Comparison of ENCODE assay signal across 1 cellular context in the genomic region with DNA sequence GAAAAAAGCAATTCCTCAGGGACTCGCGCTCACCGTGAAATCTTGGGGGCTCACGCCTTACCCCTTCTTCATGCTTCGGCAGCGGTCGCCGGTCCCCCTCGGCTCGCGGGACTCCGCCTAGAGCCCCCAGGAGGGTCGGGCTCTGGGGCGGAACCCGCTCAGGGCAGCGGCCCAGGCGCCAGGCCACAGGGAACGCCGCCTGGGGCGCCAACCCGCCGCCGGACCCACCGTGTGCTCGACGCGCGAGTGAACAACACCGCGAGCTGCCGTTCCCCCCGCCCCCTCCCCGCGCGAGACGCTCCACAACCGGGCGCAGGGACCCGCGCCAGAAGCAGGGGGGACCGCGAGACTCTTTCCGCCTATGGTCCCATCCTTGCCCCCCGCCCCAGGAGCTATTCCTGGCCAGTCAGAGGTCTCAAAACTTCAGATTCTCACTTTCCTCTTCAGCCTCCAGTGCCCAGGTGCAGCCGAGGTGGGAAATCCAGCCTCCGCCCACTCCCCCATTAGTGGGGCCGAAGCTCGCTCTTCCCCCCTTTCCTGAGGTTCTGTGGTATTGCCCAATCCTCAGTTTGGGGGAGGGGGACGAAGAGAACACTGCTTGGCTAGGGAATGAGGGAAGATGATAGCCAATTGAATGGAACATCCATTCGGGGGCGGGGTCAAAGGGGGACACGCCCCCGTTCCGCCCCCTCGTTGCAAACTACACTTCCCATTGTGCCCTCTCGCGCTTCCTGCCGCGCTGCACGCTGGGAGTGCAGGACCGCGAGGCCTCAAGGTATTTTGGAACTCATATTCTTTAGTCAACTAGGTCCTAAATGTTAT.
TF ChIP-seq lines count a peak whose summit lies in the region.

A gene (minus strand): TSS at position 265 of the 822 bp plus-strand sequence. CDS start 52,069 bp downstream, outside the sequence.

TF ChIP-seq in K562, 482 proteins besides CTCF, POLR2A, EP300 and RAD21 (continued from another document and continues in another):
- TF ChIP-seq, protein P1, sequence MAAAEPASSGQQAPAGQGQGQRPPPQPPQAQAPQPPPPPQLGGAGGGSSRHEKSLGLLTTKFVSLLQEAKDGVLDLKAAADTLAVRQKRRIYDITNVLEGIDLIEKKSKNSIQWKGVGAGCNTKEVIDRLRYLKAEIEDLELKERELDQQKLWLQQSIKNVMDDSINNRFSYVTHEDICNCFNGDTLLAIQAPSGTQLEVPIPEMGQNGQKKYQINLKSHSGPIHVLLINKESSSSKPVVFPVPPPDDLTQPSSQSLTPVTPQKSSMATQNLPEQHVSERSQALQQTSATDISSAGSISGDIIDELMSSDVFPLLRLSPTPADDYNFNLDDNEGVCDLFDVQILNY (CRISPR knock-in tag; IDR thresholded peaks at IDR 0.05), result no peak
- no peak for TF ChIP-seq NFYB (IDR thresholded peaks at IDR 0.05; ENCODE audit: extremely low read depth, insufficient read length)
- TF ChIP-seq, protein P2, sequence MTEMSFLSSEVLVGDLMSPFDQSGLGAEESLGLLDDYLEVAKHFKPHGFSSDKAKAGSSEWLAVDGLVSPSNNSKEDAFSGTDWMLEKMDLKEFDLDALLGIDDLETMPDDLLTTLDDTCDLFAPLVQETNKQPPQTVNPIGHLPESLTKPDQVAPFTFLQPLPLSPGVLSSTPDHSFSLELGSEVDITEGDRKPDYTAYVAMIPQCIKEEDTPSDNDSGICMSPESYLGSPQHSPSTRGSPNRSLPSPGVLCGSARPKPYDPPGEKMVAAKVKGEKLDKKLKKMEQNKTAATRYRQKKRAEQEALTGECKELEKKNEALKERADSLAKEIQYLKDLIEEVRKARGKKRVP (CRISPR knock-in tag; IDR thresholded peaks at IDR 0.05), result no peak
- TF ChIP-seq PCBP1 (IDR thresholded peaks at IDR 0.05; ENCODE audit: low read depth, low read length, poor library complexity, severe bottlenecking), result no peak
- TF ChIP-seq, protein P3, sequence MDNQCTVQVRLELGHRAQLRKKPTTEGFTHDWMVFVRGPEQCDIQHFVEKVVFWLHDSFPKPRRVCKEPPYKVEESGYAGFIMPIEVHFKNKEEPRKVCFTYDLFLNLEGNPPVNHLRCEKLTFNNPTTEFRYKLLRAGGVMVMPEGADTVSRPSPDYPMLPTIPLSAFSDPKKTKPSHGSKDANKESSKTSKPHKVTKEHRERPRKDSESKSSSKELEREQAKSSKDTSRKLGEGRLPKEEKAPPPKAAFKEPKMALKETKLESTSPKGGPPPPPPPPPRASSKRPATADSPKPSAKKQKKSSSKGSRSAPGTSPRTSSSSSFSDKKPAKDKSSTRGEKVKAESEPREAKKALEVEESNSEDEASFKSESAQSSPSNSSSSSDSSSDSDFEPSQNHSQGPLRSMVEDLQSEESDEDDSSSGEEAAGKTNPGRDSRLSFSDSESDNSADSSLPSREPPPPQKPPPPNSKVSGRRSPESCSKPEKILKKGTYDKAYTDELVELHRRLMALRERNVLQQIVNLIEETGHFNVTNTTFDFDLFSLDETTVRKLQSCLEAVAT (IDR thresholded peaks at IDR 0.05), result no peak
- TF ChIP-seq, protein P4, sequence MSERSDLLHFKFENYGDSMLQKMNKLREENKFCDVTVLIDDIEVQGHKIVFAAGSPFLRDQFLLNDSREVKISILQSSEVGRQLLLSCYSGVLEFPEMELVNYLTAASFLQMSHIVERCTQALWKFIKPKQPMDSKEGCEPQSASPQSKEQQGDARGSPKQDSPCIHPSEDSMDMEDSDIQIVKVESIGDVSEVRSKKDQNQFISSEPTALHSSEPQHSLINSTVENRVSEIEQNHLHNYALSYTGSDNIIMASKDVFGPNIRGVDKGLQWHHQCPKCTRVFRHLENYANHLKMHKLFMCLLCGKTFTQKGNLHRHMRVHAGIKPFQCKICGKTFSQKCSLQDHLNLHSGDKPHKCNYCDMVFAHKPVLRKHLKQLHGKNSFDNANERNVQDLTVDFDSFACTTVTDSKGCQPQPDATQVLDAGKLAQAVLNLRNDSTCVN (CRISPR knock-in tag; IDR thresholded peaks at IDR 0.05), result no peak
- no peak for TF ChIP-seq ZNF239 (CRISPR knock-in tag; IDR thresholded peaks at IDR 0.05)
- no peak for TF ChIP-seq PHF21A (IDR thresholded peaks at IDR 0.05; ENCODE audit: borderline replicate concordance, low read depth)
- TF ChIP-seq ARID2 (IDR thresholded peaks at IDR 0.05), result no peak
- peak; percentile 61 for TF ChIP-seq TBP (optimal IDR thresholded peaks at IDR 0.05; ENCODE audit: low read depth, low read length)
- TF ChIP-seq HDGF (IDR thresholded peaks at IDR 0.05), result no peak
- no peak for TF ChIP-seq U2AF2 (optimal IDR thresholded peaks at IDR 0.05; ENCODE audit: low read depth, low read length)
- TF ChIP-seq EP400 (IDR thresholded peaks at IDR 0.05), result no peak
- no peak for TF ChIP-seq TCF7 (IDR thresholded peaks at IDR 0.05; ENCODE audit: borderline replicate concordance)
- no peak for TF ChIP-seq ZNF77 (CRISPR knock-in tag; IDR thresholded peaks at IDR 0.05)
- TF ChIP-seq SNIP1 (IDR thresholded peaks at IDR 0.05; ENCODE audit: low read depth), result no peak
- TF ChIP-seq KDM4B (IDR thresholded peaks at IDR 0.05; ENCODE audit: borderline replicate concordance in 2 of 2, low read depth in 1 of 2), result no peak; a peak in 1 of 4 replicates
- TF ChIP-seq MTA3 (IDR thresholded peaks at IDR 0.05; ENCODE audit: borderline replicate concordance), result no peak
- TF ChIP-seq, protein P5, sequence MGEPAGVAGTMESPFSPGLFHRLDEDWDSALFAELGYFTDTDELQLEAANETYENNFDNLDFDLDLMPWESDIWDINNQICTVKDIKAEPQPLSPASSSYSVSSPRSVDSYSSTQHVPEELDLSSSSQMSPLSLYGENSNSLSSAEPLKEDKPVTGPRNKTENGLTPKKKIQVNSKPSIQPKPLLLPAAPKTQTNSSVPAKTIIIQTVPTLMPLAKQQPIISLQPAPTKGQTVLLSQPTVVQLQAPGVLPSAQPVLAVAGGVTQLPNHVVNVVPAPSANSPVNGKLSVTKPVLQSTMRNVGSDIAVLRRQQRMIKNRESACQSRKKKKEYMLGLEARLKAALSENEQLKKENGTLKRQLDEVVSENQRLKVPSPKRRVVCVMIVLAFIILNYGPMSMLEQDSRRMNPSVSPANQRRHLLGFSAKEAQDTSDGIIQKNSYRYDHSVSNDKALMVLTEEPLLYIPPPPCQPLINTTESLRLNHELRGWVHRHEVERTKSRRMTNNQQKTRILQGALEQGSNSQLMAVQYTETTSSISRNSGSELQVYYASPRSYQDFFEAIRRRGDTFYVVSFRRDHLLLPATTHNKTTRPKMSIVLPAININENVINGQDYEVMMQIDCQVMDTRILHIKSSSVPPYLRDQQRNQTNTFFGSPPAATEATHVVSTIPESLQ (CRISPR knock-in tag; IDR thresholded peaks at IDR 0.05), result no peak
- TF ChIP-seq ETV1 (tag; conservative IDR thresholded peaks at IDR 0.05; ENCODE audit: low read depth), result peak; percentile 73
- TF ChIP-seq ZNF224 (CRISPR knock-in tag; IDR thresholded peaks at IDR 0.05), result no peak
- no peak for TF ChIP-seq TRIM28 (IDR thresholded peaks at IDR 0.05)
- no peak for TF ChIP-seq ZNF3 (CRISPR knock-in tag; IDR thresholded peaks at IDR 0.05)
- TF ChIP-seq TAF9B (IDR thresholded peaks at IDR 0.05; ENCODE audit: partially characterized antibody), result no peak
- no peak for TF ChIP-seq GTF2A2 (tag; IDR thresholded peaks at IDR 0.05)
- no peak for TF ChIP-seq PTRF (tag; IDR thresholded peaks at IDR 0.05)
- TF ChIP-seq MCM5 (IDR thresholded peaks at IDR 0.05; ENCODE audit: low read depth), result no peak
- TF ChIP-seq ZNF436 (CRISPR knock-in tag; IDR thresholded peaks at IDR 0.05), result no peak
- TF ChIP-seq, protein P6, sequence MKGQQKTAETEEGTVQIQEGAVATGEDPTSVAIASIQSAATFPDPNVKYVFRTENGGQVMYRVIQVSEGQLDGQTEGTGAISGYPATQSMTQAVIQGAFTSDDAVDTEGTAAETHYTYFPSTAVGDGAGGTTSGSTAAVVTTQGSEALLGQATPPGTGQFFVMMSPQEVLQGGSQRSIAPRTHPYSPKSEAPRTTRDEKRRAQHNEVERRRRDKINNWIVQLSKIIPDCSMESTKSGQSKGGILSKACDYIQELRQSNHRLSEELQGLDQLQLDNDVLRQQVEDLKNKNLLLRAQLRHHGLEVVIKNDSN (CRISPR knock-in tag; IDR thresholded peaks at IDR 0.05), result peak; percentile 39
- TF ChIP-seq GTF2E2 (tag; IDR thresholded peaks at IDR 0.05), result no peak
- peak; percentile 65; the same call in 1 of the 2 replicates for TF ChIP-seq PHF8 (IDR thresholded peaks at IDR 0.05; ENCODE audit: borderline replicate concordance, low read length)
- TF ChIP-seq, protein P7, sequence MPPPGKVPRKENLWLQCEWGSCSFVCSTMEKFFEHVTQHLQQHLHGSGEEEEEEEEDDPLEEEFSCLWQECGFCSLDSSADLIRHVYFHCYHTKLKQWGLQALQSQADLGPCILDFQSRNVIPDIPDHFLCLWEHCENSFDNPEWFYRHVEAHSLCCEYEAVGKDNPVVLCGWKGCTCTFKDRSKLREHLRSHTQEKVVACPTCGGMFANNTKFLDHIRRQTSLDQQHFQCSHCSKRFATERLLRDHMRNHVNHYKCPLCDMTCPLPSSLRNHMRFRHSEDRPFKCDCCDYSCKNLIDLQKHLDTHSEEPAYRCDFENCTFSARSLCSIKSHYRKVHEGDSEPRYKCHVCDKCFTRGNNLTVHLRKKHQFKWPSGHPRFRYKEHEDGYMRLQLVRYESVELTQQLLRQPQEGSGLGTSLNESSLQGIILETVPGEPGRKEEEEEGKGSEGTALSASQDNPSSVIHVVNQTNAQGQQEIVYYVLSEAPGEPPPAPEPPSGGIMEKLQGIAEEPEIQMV (tag; conservative IDR thresholded peaks at IDR 0.05; ENCODE audit: low read depth), result no peak
- no peak for TF ChIP-seq MED1 (CRISPR knock-in tag; IDR thresholded peaks at IDR 0.05; ENCODE audit: borderline replicate concordance)
- no peak for TF ChIP-seq ZNF408 (CRISPR knock-in tag; IDR thresholded peaks at IDR 0.05; ENCODE audit: low read depth)
- TF ChIP-seq, protein P8, sequence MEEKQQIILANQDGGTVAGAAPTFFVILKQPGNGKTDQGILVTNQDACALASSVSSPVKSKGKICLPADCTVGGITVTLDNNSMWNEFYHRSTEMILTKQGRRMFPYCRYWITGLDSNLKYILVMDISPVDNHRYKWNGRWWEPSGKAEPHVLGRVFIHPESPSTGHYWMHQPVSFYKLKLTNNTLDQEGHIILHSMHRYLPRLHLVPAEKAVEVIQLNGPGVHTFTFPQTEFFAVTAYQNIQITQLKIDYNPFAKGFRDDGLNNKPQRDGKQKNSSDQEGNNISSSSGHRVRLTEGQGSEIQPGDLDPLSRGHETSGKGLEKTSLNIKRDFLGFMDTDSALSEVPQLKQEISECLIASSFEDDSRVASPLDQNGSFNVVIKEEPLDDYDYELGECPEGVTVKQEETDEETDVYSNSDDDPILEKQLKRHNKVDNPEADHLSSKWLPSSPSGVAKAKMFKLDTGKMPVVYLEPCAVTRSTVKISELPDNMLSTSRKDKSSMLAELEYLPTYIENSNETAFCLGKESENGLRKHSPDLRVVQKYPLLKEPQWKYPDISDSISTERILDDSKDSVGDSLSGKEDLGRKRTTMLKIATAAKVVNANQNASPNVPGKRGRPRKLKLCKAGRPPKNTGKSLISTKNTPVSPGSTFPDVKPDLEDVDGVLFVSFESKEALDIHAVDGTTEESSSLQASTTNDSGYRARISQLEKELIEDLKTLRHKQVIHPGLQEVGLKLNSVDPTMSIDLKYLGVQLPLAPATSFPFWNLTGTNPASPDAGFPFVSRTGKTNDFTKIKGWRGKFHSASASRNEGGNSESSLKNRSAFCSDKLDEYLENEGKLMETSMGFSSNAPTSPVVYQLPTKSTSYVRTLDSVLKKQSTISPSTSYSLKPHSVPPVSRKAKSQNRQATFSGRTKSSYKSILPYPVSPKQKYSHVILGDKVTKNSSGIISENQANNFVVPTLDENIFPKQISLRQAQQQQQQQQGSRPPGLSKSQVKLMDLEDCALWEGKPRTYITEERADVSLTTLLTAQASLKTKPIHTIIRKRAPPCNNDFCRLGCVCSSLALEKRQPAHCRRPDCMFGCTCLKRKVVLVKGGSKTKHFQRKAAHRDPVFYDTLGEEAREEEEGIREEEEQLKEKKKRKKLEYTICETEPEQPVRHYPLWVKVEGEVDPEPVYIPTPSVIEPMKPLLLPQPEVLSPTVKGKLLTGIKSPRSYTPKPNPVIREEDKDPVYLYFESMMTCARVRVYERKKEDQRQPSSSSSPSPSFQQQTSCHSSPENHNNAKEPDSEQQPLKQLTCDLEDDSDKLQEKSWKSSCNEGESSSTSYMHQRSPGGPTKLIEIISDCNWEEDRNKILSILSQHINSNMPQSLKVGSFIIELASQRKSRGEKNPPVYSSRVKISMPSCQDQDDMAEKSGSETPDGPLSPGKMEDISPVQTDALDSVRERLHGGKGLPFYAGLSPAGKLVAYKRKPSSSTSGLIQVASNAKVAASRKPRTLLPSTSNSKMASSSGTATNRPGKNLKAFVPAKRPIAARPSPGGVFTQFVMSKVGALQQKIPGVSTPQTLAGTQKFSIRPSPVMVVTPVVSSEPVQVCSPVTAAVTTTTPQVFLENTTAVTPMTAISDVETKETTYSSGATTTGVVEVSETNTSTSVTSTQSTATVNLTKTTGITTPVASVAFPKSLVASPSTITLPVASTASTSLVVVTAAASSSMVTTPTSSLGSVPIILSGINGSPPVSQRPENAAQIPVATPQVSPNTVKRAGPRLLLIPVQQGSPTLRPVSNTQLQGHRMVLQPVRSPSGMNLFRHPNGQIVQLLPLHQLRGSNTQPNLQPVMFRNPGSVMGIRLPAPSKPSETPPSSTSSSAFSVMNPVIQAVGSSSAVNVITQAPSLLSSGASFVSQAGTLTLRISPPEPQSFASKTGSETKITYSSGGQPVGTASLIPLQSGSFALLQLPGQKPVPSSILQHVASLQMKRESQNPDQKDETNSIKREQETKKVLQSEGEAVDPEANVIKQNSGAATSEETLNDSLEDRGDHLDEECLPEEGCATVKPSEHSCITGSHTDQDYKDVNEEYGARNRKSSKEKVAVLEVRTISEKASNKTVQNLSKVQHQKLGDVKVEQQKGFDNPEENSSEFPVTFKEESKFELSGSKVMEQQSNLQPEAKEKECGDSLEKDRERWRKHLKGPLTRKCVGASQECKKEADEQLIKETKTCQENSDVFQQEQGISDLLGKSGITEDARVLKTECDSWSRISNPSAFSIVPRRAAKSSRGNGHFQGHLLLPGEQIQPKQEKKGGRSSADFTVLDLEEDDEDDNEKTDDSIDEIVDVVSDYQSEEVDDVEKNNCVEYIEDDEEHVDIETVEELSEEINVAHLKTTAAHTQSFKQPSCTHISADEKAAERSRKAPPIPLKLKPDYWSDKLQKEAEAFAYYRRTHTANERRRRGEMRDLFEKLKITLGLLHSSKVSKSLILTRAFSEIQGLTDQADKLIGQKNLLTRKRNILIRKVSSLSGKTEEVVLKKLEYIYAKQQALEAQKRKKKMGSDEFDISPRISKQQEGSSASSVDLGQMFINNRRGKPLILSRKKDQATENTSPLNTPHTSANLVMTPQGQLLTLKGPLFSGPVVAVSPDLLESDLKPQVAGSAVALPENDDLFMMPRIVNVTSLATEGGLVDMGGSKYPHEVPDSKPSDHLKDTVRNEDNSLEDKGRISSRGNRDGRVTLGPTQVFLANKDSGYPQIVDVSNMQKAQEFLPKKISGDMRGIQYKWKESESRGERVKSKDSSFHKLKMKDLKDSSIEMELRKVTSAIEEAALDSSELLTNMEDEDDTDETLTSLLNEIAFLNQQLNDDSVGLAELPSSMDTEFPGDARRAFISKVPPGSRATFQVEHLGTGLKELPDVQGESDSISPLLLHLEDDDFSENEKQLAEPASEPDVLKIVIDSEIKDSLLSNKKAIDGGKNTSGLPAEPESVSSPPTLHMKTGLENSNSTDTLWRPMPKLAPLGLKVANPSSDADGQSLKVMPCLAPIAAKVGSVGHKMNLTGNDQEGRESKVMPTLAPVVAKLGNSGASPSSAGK (IDR thresholded peaks at IDR 0.05), result peak; percentile 61; the same call in 1 of the 2 replicates
